1 cellular context compared by ENCODE assay signal in the genomic region with DNA sequence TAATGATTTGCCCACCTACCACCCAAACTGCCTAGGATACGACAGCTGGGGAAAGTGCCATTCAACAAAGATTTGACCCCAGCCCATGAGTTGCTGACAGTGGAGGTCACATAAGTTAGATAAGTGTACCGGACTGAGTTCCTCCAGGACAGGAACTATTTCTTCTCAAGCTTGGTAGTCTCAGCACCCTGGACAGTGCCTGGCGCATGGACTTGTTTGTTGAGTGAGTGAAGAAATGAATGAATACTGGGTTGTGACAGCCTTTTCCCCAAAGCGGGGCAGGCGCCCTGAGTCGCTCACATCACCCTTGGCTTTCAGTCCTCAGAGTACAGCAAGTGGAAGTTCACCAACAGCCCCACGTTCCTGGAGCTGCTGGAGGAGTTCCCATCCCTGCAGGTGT.
A peak's percentile ranks its signal among the peaks of the same experiment; 100 is the strongest.
TF ChIP-seq lines count a peak whose summit lies in the region.

No MANE protein-coding gene starts in this region.

TF ChIP-seq in HepG2, 621 proteins besides CTCF, POLR2A, EP300 and RAD21:
- TF ChIP-seq, protein P1, sequence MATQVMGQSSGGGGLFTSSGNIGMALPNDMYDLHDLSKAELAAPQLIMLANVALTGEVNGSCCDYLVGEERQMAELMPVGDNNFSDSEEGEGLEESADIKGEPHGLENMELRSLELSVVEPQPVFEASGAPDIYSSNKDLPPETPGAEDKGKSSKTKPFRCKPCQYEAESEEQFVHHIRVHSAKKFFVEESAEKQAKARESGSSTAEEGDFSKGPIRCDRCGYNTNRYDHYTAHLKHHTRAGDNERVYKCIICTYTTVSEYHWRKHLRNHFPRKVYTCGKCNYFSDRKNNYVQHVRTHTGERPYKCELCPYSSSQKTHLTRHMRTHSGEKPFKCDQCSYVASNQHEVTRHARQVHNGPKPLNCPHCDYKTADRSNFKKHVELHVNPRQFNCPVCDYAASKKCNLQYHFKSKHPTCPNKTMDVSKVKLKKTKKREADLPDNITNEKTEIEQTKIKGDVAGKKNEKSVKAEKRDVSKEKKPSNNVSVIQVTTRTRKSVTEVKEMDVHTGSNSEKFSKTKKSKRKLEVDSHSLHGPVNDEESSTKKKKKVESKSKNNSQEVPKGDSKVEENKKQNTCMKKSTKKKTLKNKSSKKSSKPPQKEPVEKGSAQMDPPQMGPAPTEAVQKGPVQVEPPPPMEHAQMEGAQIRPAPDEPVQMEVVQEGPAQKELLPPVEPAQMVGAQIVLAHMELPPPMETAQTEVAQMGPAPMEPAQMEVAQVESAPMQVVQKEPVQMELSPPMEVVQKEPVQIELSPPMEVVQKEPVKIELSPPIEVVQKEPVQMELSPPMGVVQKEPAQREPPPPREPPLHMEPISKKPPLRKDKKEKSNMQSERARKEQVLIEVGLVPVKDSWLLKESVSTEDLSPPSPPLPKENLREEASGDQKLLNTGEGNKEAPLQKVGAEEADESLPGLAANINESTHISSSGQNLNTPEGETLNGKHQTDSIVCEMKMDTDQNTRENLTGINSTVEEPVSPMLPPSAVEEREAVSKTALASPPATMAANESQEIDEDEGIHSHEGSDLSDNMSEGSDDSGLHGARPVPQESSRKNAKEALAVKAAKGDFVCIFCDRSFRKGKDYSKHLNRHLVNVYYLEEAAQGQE (IDR thresholded peaks at IDR 0.05; ENCODE audit: borderline replicate concordance in 1 of 2, low read depth in 1 of 2, low read length in 2 of 2) = peak; percentile 27 to 86
- peak; percentile 87; the same call in 1 of the 2 replicates for TF ChIP-seq MIER2 (CRISPR knock-in tag; IDR thresholded peaks at IDR 0.05)
TF ChIP-seq in HepG2: peak in this region for 2; not testable (repeated sequence) for 619.
